In genomic region chr2:143600136-143600535, GRCh38 we compare ENCODE assay signal across 23 cellular contexts.
DNase-seq lines count a peak whose midpoint lies in the region; ATAC-seq and TF ChIP-seq lines count a peak whose summit lies in the region.
"Had no signal": no experiment of that assay in that cellular context is flagged by ENCODE, and none has a peak within 500 bp of the region (broad histone marks: within the 10 kb centered on the region; RNA-seq: fewer than 3 reads in every experiment).

No MANE protein-coding gene starts in this region.

- H3K4me3 ChIP-seq in IMR-90 (ENCODE audit: insufficient read depth, low read depth, low read length) (no peak overlapping the region), fibroblast of the aortic adventitia (ENCODE audit: low read depth, low read length) (no peak overlapping the region)
- H3K4me3 ChIP-seq: PC-9, SJSA1 had no signal

- no peaks in the 10 kb centered on the region for H3K4me1 ChIP-seq in IMR-90 (ENCODE audit: control insufficient read depth, insufficient read depth, low read length)
- H3K4me1 ChIP-seq: SJSA1 had no signal

- TF ChIP-seq CTCF in IMR-90 (conservative IDR thresholded peaks at IDR 0.05; ENCODE audit: low read depth, low read length) (no peak), fibroblast of the aortic adventitia (IDR thresholded peaks at IDR 0.05; ENCODE audit: insufficient read depth, low read length) (no peak)

- H3K56ac ChIP-seq in IMR-90 (ENCODE audit: extremely low read depth, insufficient read depth, low read length): no peak overlapping the region

- no peak overlapping the region for H2AK9ac ChIP-seq in IMR-90 (replicated peaks; ENCODE audit: low read depth, low read length, poor library complexity)

- DNase-seq in IMR-90 (peak; percentile 61), amniotic epithelial cell (ENCODE audit: low read depth) (peak; percentile 21), fibroblast of the aortic adventitia (ENCODE audit: low read depth) (peak; percentile 12), pons (ENCODE audit: low spot score) (no peak), C1 segment of cervical spinal cord (lab: John Stamatoyannopoulos, UW) (no peak), NCI-H82 treated with DMSO at 0.1 percent for 48 hours (lab: John Stamatoyannopoulos, UW; ENCODE audit: unreplicated experiment) (no peak), NCI-H1092 (lab: John Stamatoyannopoulos, UW) (no peak)
- DNase-seq: CD4-positive, CD25-positive, alpha-beta regulatory T cell; GF-D8; HCEC 1CT; Karpas-422; NCI-H1092 treated with DMSO at 0.1 percent for 48 hours; NCI-H1436; NCI-H187; NCI-H446 treated with DMSO at 0.1 percent for 48 hours; NCI-H526; NCI-H82; PC-9; Right ventricle myocardium superior; RPMI8226; T-cell had no signal

- no peak overlapping the region for H3K18ac ChIP-seq in IMR-90 (ENCODE audit: low read depth, low read length)

- WGBS in IMR-90 (ENCODE audit: extremely low coverage in 2 of 2, insufficient read length in 1 of 2), 2 experiments: no CpG with 5 or more reads among the region's 1 CpG

- no peak for TF ChIP-seq RAD21 in IMR-90 (IDR thresholded peaks at IDR 0.05; ENCODE audit: low read length)

- H3K4ac ChIP-seq in IMR-90 (ENCODE audit: low read depth, low read length): no peak overlapping the region

- dilution Hi-C loops in IMR-90 (cut with HindIII; ENCODE audit: low sequenced_read_pairs, unreplicated experiment): no loop called here

- H2AK5ac ChIP-seq in IMR-90 (ENCODE audit: low read depth, low read length): no peak overlapping the region

- POLR2A ChIA-PET in IMR-90 (lab: Charles Lee; ENCODE audit: unreplicated experiment): no interaction called here

- H3K9me1 ChIP-seq in IMR-90 (ENCODE audit: insufficient read depth, low read length): no peaks in the 10 kb centered on the region

- no peak overlapping the region for H3K9ac ChIP-seq in IMR-90 (ENCODE audit: low read depth, low read length)

- peak; percentile 51 for ATAC-seq in IMR-90 (ENCODE audit: low read depth)
- ATAC-seq: T-cell had no signal

- no peak overlapping the region for H2AFZ ChIP-seq in IMR-90 (replicated peaks; ENCODE audit: low read length, poor library complexity)
- H2AFZ ChIP-seq: PC-9 had no signal

- no TSS peak for BruUV-seq in IMR-90 (replicated peaks; lab: Mats Ljungman, UMichigan)

- CTCF ChIA-PET in IMR-90 (lab: Yijun Ruan, JAX): no interaction called here

- no peaks in the 10 kb centered on the region for H3K9me3 ChIP-seq in IMR-90 (ENCODE audit: control insufficient read depth, insufficient read depth, low read length)
- H3K9me3 ChIP-seq: SJSA1 had no signal

- H2BK15ac ChIP-seq in IMR-90 (ENCODE audit: low read depth, low read length): no peak overlapping the region

- H3K36me3 ChIP-seq in IMR-90 (ENCODE audit: control insufficient read depth, insufficient read depth, low read length): no peaks in the 10 kb centered on the region
- H3K36me3 ChIP-seq: SJSA1 had no signal

- TF ChIP-seq POLR2A in IMR-90 (IDR thresholded peaks at IDR 0.05; ENCODE audit: low read depth, low read length): no peak

- no peak overlapping the region for H3K23ac ChIP-seq in IMR-90 (ENCODE audit: low read depth, low read length)

- H4K20me1 ChIP-seq in IMR-90 (ENCODE audit: insufficient read depth, low read length): no peaks in the 10 kb centered on the region

- H3K27ac ChIP-seq in IMR-90 (ENCODE audit: insufficient read depth, low read length): no peak overlapping the region
- H3K27ac ChIP-seq: HL-60, PC-9, SJSA1 had no signal

- H3K14ac ChIP-seq in IMR-90 (replicated peaks; ENCODE audit: low read depth, low read length): no peak overlapping the region

- no peak overlapping the region for H2BK20ac ChIP-seq in IMR-90 (ENCODE audit: low read depth, low read length)

- intact Hi-C loops in IMR-90 (cut with micrococcal nuclease): no loop called here

- H3K79me1 ChIP-seq in IMR-90 (ENCODE audit: low read depth in 1 of 2, low read length in 2 of 2): no peaks in the 10 kb centered on the region

- no peak overlapping the region for H2BK5ac ChIP-seq in IMR-90 (ENCODE audit: low read depth, low read length, poor library complexity, severe bottlenecking)

- no peak overlapping the region for H4K8ac ChIP-seq in IMR-90 (ENCODE audit: low read depth in 2 of 2, low read length in 2 of 2)

- no peaks in the 10 kb centered on the region for H3K27me3 ChIP-seq in IMR-90 (ENCODE audit: control insufficient read depth, insufficient read depth, low read length)
- H3K27me3 ChIP-seq: SJSA1 had no signal

- no peak overlapping the region for H2BK120ac ChIP-seq in IMR-90 (ENCODE audit: low read depth, low read length)

- H3K4me2 ChIP-seq in IMR-90 (ENCODE audit: low read depth, low read length): no peak overlapping the region
- H3K4me2 ChIP-seq: PC-9 had no signal

- H4K5ac ChIP-seq in IMR-90 (ENCODE audit: low read depth, low read length): no peak overlapping the region

- in situ Hi-C loops in IMR-90 (cut with MboI; ENCODE audit: low sequenced_read_pairs): no loop called here

- H4K91ac ChIP-seq in IMR-90 (ENCODE audit: insufficient read depth, low read depth, low read length): no peak overlapping the region

TF ChIP-seq in IMR-90, 13 proteins besides CTCF, POLR2A, EP300 and RAD21:
- TF ChIP-seq CEBPB (IDR thresholded peaks at IDR 0.05; ENCODE audit: low read depth, low read length): peak; percentile 41; the same call in 1 of the 2 replicates
- no peak for TF ChIP-seq RCOR1 (IDR thresholded peaks at IDR 0.05; ENCODE audit: insufficient replicate concordance, low read length)
- no peak for TF ChIP-seq MAZ (IDR thresholded peaks at IDR 0.05; ENCODE audit: borderline replicate concordance, low read depth, low read length)

Comparison
In these comparisons a context has a peak if more than half of its experiments do, and no peak if none do; other contexts are left out.
1. DNase-seq: peak in IMR-90 (single experiment), amniotic epithelial cell (single experiment) and fibroblast of the aortic adventitia (single experiment); none in pons (single experiment), C1 segment of cervical spinal cord (0 of 14), NCI-H82 treated with DMSO at 0.1 percent for 48 hours (single experiment) and NCI-H1092 (single experiment).